16 cellular contexts compared by ENCODE assay signal in genomic region chr14:50008562-50009355, GRCh38.
DNase-seq lines count a peak whose midpoint lies in the region; ATAC-seq and TF ChIP-seq lines count a peak whose summit lies in the region.
"Had no signal": no experiment of that assay in that cellular context is flagged by ENCODE, and none has a peak within 500 bp of the region (broad histone marks: within the 10 kb centered on the region; RNA-seq: fewer than 3 reads in every experiment).

No MANE protein-coding gene starts in this region.

- CTCF ChIA-PET in HEK293 (lab: Yijun Ruan, JAX): interaction anchor here (0.6 to 1.1 kb wide), 2 partner anchors 97 to 101 kb away, joined by 3 read pairs; no protein-coding TSS in a partner anchor

- H3K4me1 Mint-ChIP-seq in stimulated activated effector memory CD8-positive, alpha-beta T cell treated with anti-CD3 and anti-CD28 coated beads, Interleukin-12 subunit alpha, Interleukin-12 subunit beta, amount 100 ng/mL, for 72 hours: peaks cover 20% of the 10 kb centered on the region

- H3K27ac ChIP-seq in HEK293 (ENCODE audit: extremely low read depth, low read depth, low read length) (no peak overlapping the region), OCI-LY1 (ENCODE audit: low read depth, low read length, poor library complexity, severe bottlenecking) (peak overlapping the region; percentile 60)
- H3K27ac ChIP-seq: GM23248, lower lobe of right lung, neutrophil, upper lobe of left lung had no signal

- DNase-seq in epithelial cell of esophagus (ENCODE audit: low read depth): peak; percentile 91
- no peak for DNase-seq in stimulated activated effector memory CD8-positive, alpha-beta T cell treated with anti-CD3 and anti-CD28 coated beads, Interleukin-12 subunit alpha, Interleukin-12 subunit beta, amount 100 ng/mL, for 72 hours (ENCODE audit: low spot score in 2 of 2)
- no peak for DNase-seq in NAMALWA (ENCODE audit: low spot score)
- no peak for DNase-seq in activated CD4-positive, alpha-beta T cell treated with anti-CD3 and anti-CD28 coated beads for 4 hours
- DNase-seq in AG08396 (ENCODE audit: low spot score): no peak
- DNase-seq in HT-29 (ENCODE audit: low spot score): no peak
- DNase-seq: activated CD4-positive, alpha-beta T cell treated with anti-CD3 and anti-CD28 coated beads, Interleukin-2, amount 10 ng/mL, durations not matched to agents 7 days and 5 days; activated effector memory CD4-positive, alpha-beta T cell treated with anti-CD3 and anti-CD28 coated beads, Interleukin-2, amount 50 U/mL, for 16 hours; GM23248; lower lobe of right lung; NCI-H187; upper lobe of left lung had no signal

- peaks cover 96% of the 10 kb centered on the region for H3K36me3 Mint-ChIP-seq in stimulated activated effector memory CD8-positive, alpha-beta T cell treated with anti-CD3 and anti-CD28 coated beads, Interleukin-12 subunit alpha, Interleukin-12 subunit beta, amount 100 ng/mL, for 72 hours

- peak overlapping the region; percentile 67 for H3K27ac Mint-ChIP-seq in stimulated activated effector memory CD8-positive, alpha-beta T cell treated with anti-CD3 and anti-CD28 coated beads, Interleukin-12 subunit alpha, Interleukin-12 subunit beta, amount 100 ng/mL, for 72 hours
- H3K27ac Mint-ChIP-seq: activated CD4-positive, alpha-beta T cell treated with anti-CD3 and anti-CD28 coated beads, Interleukin-2, amount 10 ng/mL, durations not matched to agents 7 days and 5 days; T-helper 1 cell treated with Interleukin-12 subunit alpha and Interleukin-12 subunit beta and Interleukin-4 antibody, amounts not matched to agents 30 μg/mL and 1 μg/mL, for 36 hours had no signal

- H3K27me3 ChIP-seq in OCI-LY1 (ENCODE audit: insufficient read depth, low read length): no peaks in the 10 kb centered on the region
- H3K27me3 ChIP-seq: upper lobe of left lung had no signal

- no peak overlapping the region for H3K4me3 Mint-ChIP-seq in stimulated activated effector memory CD8-positive, alpha-beta T cell treated with anti-CD3 and anti-CD28 coated beads, Interleukin-12 subunit alpha, Interleukin-12 subunit beta, amount 100 ng/mL, for 72 hours
- H3K4me3 Mint-ChIP-seq: activated CD4-positive, alpha-beta T cell treated with anti-CD3 and anti-CD28 coated beads, Interleukin-2, amount 10 ng/mL, durations not matched to agents 7 days and 5 days; T-helper 1 cell treated with Interleukin-12 subunit alpha and Interleukin-12 subunit beta and Interleukin-4 antibody, amounts not matched to agents 30 μg/mL and 1 μg/mL, for 36 hours had no signal

- H3K36me3 ChIP-seq in HEK293 (ENCODE audit: control insufficient read depth in 2 of 2, insufficient read depth in 1 of 2, low read length in 2 of 2): no peaks in the 10 kb centered on the region
- no peaks in the 10 kb centered on the region; the same call in 1 of the 2 replicates for H3K36me3 ChIP-seq in OCI-LY1 (ENCODE audit: insufficient read depth, low read length)
- H3K36me3 ChIP-seq: lower lobe of right lung, neutrophil, upper lobe of left lung had no signal

- H3K4me3 ChIP-seq in HEK293 (ENCODE audit: low read depth, low read length): no peak overlapping the region
- H3K4me3 ChIP-seq in OCI-LY1 (ENCODE audit: low read depth, low read length, poor library complexity, severe bottlenecking): no peak overlapping the region
- no peak overlapping the region for H3K4me3 ChIP-seq in epithelial cell of esophagus (ENCODE audit: low read length)
- H3K4me3 ChIP-seq: GM23248, lower lobe of right lung, upper lobe of left lung had no signal

- H3K9me3 ChIP-seq in HEK293 (ENCODE audit: control insufficient read depth, insufficient read depth, low read depth, low read length): no peaks in the 10 kb centered on the region
- H3K9me3 ChIP-seq in OCI-LY1 (ENCODE audit: low read length): no peaks in the 10 kb centered on the region
- H3K9me3 ChIP-seq: lower lobe of right lung, neutrophil, upper lobe of left lung had no signal

- peak overlapping the region; percentile 48 for H2AFZ ChIP-seq in OCI-LY1 (ENCODE audit: low read length)
- H2AFZ ChIP-seq: GM23248 had no signal

- H4K20me1 ChIP-seq in OCI-LY1 (ENCODE audit: insufficient read depth, low read length): no peaks in the 10 kb centered on the region

- no peak for ATAC-seq in stimulated activated effector memory CD8-positive, alpha-beta T cell treated with anti-CD3 and anti-CD28 coated beads, Interleukin-12 subunit alpha, Interleukin-12 subunit beta, amount 100 ng/mL, for 72 hours
- ATAC-seq: lower lobe of right lung had no signal

- no peak for TF ChIP-seq CTCF in HEK293 (tag by site-specific recombination; IDR thresholded peaks at IDR 0.05)
- no peak for TF ChIP-seq CTCF in OCI-LY1 (IDR thresholded peaks at IDR 0.05; ENCODE audit: low read length)
- no peak for TF ChIP-seq CTCF in epithelial cell of esophagus (IDR thresholded peaks at IDR 0.05; ENCODE audit: insufficient read depth, low read depth, low read length, missing control alignments)

- no peaks in the 10 kb centered on the region for H3K9me2 ChIP-seq in OCI-LY1 (ENCODE audit: low read depth, low read length)

- H3F3A ChIP-seq in OCI-LY1 (ENCODE audit: insufficient read depth, low read length): no peaks in the 10 kb centered on the region

- H3K4me2 ChIP-seq in OCI-LY1 (ENCODE audit: low read length): peak overlapping the region; percentile 33

- POLR2A ChIA-PET in HEK293 (lab: Yijun Ruan, JAX): no interaction called here

- no peaks in the 10 kb centered on the region for H3K79me2 ChIP-seq in OCI-LY1 (ENCODE audit: insufficient read depth, low read length)

- peak overlapping the region; percentile 9; the same call in 1 of the 2 replicates for H3K9ac ChIP-seq in OCI-LY1 (ENCODE audit: low read length)
- H3K9ac ChIP-seq: GM23248 had no signal

- H3K4me1 ChIP-seq in HEK293 (ENCODE audit: control insufficient read depth, insufficient read depth, low read length) (no peaks in the 10 kb centered on the region), OCI-LY1 (ENCODE audit: insufficient read depth, low read length, severe bottlenecking) (peaks cover 20% of the 10 kb centered on the region)

- H3K9me3 Mint-ChIP-seq in stimulated activated effector memory CD8-positive, alpha-beta T cell treated with anti-CD3 and anti-CD28 coated beads, Interleukin-12 subunit alpha, Interleukin-12 subunit beta, amount 100 ng/mL, for 72 hours: no peaks in the 10 kb centered on the region
- H3K9me3 Mint-ChIP-seq: activated CD4-positive, alpha-beta T cell treated with anti-CD3 and anti-CD28 coated beads, Interleukin-2, amount 10 ng/mL, durations not matched to agents 7 days and 5 days; T-helper 1 cell treated with Interleukin-12 subunit alpha and Interleukin-12 subunit beta and Interleukin-4 antibody, amounts not matched to agents 30 μg/mL and 1 μg/mL, for 36 hours had no signal

TF ChIP-seq in HEK293, 187 proteins besides CTCF, POLR2A, EP300 and RAD21:
- peak; percentile 50 for TF ChIP-seq ZNF341 (tag by site-specific recombination; IDR thresholded peaks at IDR 0.05; ENCODE audit: low read depth)
- no peak for TF ChIP-seq ZNF416 (tag by site-specific recombination; IDR thresholded peaks at IDR 0.05)
- TF ChIP-seq EGR2 (tag by site-specific recombination; IDR thresholded peaks at IDR 0.05; ENCODE audit: low read depth): no peak
